1 cellular context compared by ENCODE assay signal in the genomic region with DNA sequence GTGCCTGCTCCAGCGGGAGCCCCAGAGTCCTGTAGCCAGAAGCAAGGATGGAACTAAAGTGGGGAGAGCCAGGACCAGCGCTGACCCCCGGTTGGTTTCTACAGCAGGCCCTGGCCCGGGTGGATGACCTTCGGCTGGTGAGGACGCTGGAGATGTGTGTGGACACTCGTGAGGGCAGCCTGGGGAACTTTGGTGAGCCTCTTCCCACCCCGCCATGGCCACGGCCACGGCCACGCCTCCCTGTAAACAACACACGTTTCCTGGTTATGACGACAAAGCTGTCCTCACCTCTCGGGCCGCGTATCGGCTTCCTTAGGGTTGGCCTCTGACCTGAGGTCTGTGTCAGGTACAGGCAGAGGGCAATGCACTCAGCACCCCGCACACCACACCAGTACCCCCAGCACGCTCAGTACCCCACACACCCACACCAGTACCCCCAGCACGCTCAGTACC.
TF ChIP-seq lines count a peak whose summit lies in the region.

No MANE protein-coding gene starts in this region.

TF ChIP-seq in HepG2, 621 proteins besides CTCF, POLR2A, EP300 and RAD21:
- TF ChIP-seq ZSCAN21 (CRISPR knock-in tag; IDR thresholded peaks at IDR 0.05; ENCODE audit: borderline replicate concordance) (peak; percentile 99), ZNF337 (CRISPR knock-in tag; IDR thresholded peaks at IDR 0.05; ENCODE audit: borderline replicate concordance, low read depth) (no peak), KDM5B (CRISPR knock-in tag; IDR thresholded peaks at IDR 0.05; ENCODE audit: borderline replicate concordance) (0 out of 2 replicates have a peak, but pooled peaks have one; percentile 23), CREM (IDR thresholded peaks at IDR 0.05) (peak; percentile 17; the same call in 1 of the 2 replicates), CREM (CRISPR knock-in tag; IDR thresholded peaks at IDR 0.05) (no peak), FOXA1 (IDR thresholded peaks at IDR 0.05) (no peak), FOXA1 (CRISPR knock-in tag; IDR thresholded peaks at IDR 0.05) (peak; percentile 57), SP1 (IDR thresholded peaks at IDR 0.05) (no peak), SP1 (CRISPR knock-in tag; IDR thresholded peaks at IDR 0.05) (peak; percentile 19; the same call in 1 of the 2 replicates)
